35 cellular contexts compared by ENCODE assay signal in genomic region chr5:88425124-88425523, GRCh38.
"Had no signal": no experiment of that assay in that cellular context is flagged by ENCODE, and none has a peak within 500 bp of the region (broad histone marks: within the 10 kb centered on the region; RNA-seq: fewer than 3 reads in every experiment).

No MANE protein-coding gene starts in this region.

- DNase-seq: Karpas-422, Kasumi-1, MG63, MM.1S, MV-4-11, NCI-H1048, NCI-H1092, NCI-H1092 treated with DMSO at 0.1 percent for 48 hours, NCI-H1105, NCI-H1105 treated with DMSO at 0.1 percent for 48 hours, NCI-H1417, NCI-H1417 treated with DMSO at 0.1 percent for 48 hours, NCI-H1436, NCI-H1436 treated with DMSO at 0.1 percent for 48 hours, NCI-H146, NCI-H1694, NCI-H1694 treated with DMSO at 0.1 percent for 48 hours, NCI-H187, NCI-H187 treated with DMSO at 0.1 percent for 48 hours, NCI-H1930, NCI-H2029, NCI-H2029 treated with DMSO at 0.1 percent for 48 hours, NCI-H2081, NCI-H2081 treated with DMSO at 0.1 percent for 48 hours, NCI-H2107, NCI-H2171, NCI-H2171 treated with DMSO at 0.1 percent for 48 hours, NCI-H2227 treated with DMSO at 0.1 percent for 48 hours, NCI-H226, NCI-H345, NCI-H446, NCI-H446 treated with DMSO at 0.1 percent for 48 hours, NCI-H510A, NCI-H510A treated with DMSO at 0.1 percent for 48 hours, NCI-H524 had no signal

- H3K4me3 ChIP-seq: MG63 had no signal

- H3K36me3 ChIP-seq: MG63 had no signal

- H3K27me3 ChIP-seq: MG63 had no signal

- H3K9me3 ChIP-seq: MG63 had no signal
